13 cellular contexts compared by ENCODE assay signal in genomic region chr7:152762056-152762455, GRCh38. TPM values are rescaled to one million over a fixed set of nuclear protein-coding genes. Genes with fewer than 3 reads are reported as not detected.
DNase-seq lines count a peak whose midpoint lies in the region; ATAC-seq and TF ChIP-seq lines count a peak whose summit lies in the region.
"Had no signal": no experiment of that assay in that cellular context is flagged by ENCODE, and none has a peak within 500 bp of the region (broad histone marks: within the 10 kb centered on the region; RNA-seq: fewer than 3 reads in every experiment).

No MANE protein-coding gene starts in this region.

- TF ChIP-seq RAD21 in IMR-90 (IDR thresholded peaks at IDR 0.05; ENCODE audit: low read length) = no peak

- H3K18ac ChIP-seq in IMR-90 (ENCODE audit: low read depth, low read length) = no peak overlapping the region

- intact Hi-C loops in CD4-positive, alpha-beta T cell (cut with DNase I, micrococcal nuclease) = no loop called here
- intact Hi-C loops in IMR-90 (cut with micrococcal nuclease) = no loop called here
- intact Hi-C loops in esophagus muscularis mucosa (cut with DNase I) = no loop called here

- no peak overlapping the region for H4K5ac ChIP-seq in IMR-90 (ENCODE audit: low read depth, low read length)

- dilution Hi-C loops in IMR-90 (cut with HindIII; ENCODE audit: low sequenced_read_pairs, unreplicated experiment) = no loop called here

- no peak overlapping the region for H4K91ac ChIP-seq in IMR-90 (ENCODE audit: insufficient read depth, low read depth, low read length)

- peak overlapping the region; percentile 39 for H3K27ac Mint-ChIP-seq in CD4-positive, alpha-beta T cell
- peak overlapping the region in 4 of 5 experiments; percentile 92 to 95 (median 94) for H3K27ac Mint-ChIP-seq in brain
- H3K27ac Mint-ChIP-seq in neural crest cell (ENCODE audit: unreplicated experiment) = no peak overlapping the region
- H3K27ac Mint-ChIP-seq: activated CD8-positive, alpha-beta memory T cell treated with anti-CD3 and anti-CD28 coated beads, Interleukin-2, amount 10 ng/mL, durations not matched to agents 7 days and 5 days had no signal

- no peaks in the 10 kb centered on the region for H3K9me3 ChIP-seq in CD4-positive, alpha-beta T cell (ENCODE audit: control insufficient read depth, low read length)
- H3K9me3 ChIP-seq in IMR-90 (ENCODE audit: control insufficient read depth, insufficient read depth, low read length) = no peaks in the 10 kb centered on the region
- H3K9me3 ChIP-seq in esophagus muscularis mucosa = no peaks in the 10 kb centered on the region

- no peak overlapping the region for H3K4me3 ChIP-seq in IMR-90 (ENCODE audit: insufficient read depth, low read depth, low read length)
- H3K4me3 ChIP-seq in esophagus muscularis mucosa = no peak overlapping the region

- peak overlapping the region; percentile 92 for H3K4me3 Mint-ChIP-seq in CD4-positive, alpha-beta T cell
- H3K4me3 Mint-ChIP-seq in brain = peak overlapping the region in 4 of 5 experiments; percentile 89 to 95 (median 92)
- H3K4me3 Mint-ChIP-seq in neural crest cell = peak overlapping the region; percentile 89
- H3K4me3 Mint-ChIP-seq: activated CD8-positive, alpha-beta memory T cell treated with anti-CD3 and anti-CD28 coated beads, Interleukin-2, amount 10 ng/mL, durations not matched to agents 7 days and 5 days had no signal

- H3K36me3 ChIP-seq in IMR-90 (ENCODE audit: control insufficient read depth, insufficient read depth, low read length) (no peaks in the 10 kb centered on the region), esophagus muscularis mucosa (no peaks in the 10 kb centered on the region)

- no peak overlapping the region for H2AK9ac ChIP-seq in IMR-90 (replicated peaks; ENCODE audit: low read depth, low read length, poor library complexity)

- H3K4me1 ChIP-seq in IMR-90 (ENCODE audit: control insufficient read depth, insufficient read depth, low read length) (peaks cover 7% of the 10 kb centered on the region), esophagus muscularis mucosa (peaks cover 11 to 22% (median 20%) of the 10 kb centered on the region in 4 donors)

- H3K27me3 Mint-ChIP-seq in CD4-positive, alpha-beta T cell = no peaks in the 10 kb centered on the region
- H3K27me3 Mint-ChIP-seq in brain (peaks cover 3% of the 10 kb centered on the region), neural crest cell (ENCODE audit: low read depth) (no peaks in the 10 kb centered on the region)
- H3K27me3 Mint-ChIP-seq: activated CD8-positive, alpha-beta memory T cell treated with anti-CD3 and anti-CD28 coated beads, Interleukin-2, amount 10 ng/mL, durations not matched to agents 7 days and 5 days had no signal

- no CpG with 5 or more reads among the region's 2 CpGs for WGBS in IMR-90 (ENCODE audit: extremely low coverage in 2 of 2, insufficient read length in 1 of 2), 2 experiments
- 81% methylated on average over 2 of the region's 2 CpGs for WGBS in esophagus muscularis mucosa

- H3K36me3 Mint-ChIP-seq in CD4-positive, alpha-beta T cell (ENCODE audit: low read depth) = peaks cover 7% of the 10 kb centered on the region
- H3K36me3 Mint-ChIP-seq in brain (no peaks in the 10 kb centered on the region), neural crest cell (ENCODE audit: low read depth) (no peaks in the 10 kb centered on the region)

- DNase-seq in CD4-positive, alpha-beta T cell = no peak
- peak; percentile 48 for DNase-seq in IMR-90
- no peak for DNase-seq in neural crest cell (ENCODE audit: low read depth, low spot score)
- no peak for DNase-seq in esophagus muscularis mucosa (ENCODE audit: extremely low spot score)
- DNase-seq in KG1 (lab: John Stamatoyannopoulos, UW) = no peak
- DNase-seq: activated CD8-positive, alpha-beta memory T cell treated with anti-CD3 and anti-CD28 coated beads, Interleukin-2, amount 10 ng/mL, durations not matched to agents 7 days and 5 days; cortex of kidney; NCI-H1436 treated with DMSO at 0.1 percent for 48 hours; NCI-H510A treated with DMSO at 0.1 percent for 48 hours; right cardiac atrium; T-helper 9 cell had no signal

- H3K23ac ChIP-seq in IMR-90 (ENCODE audit: low read depth, low read length) = no peak overlapping the region

- no peaks in the 10 kb centered on the region for H3K9me3 Mint-ChIP-seq in CD4-positive, alpha-beta T cell
- peaks cover 0 to 2% (median 0%) of the 10 kb centered on the region in 5 experiments for H3K9me3 Mint-ChIP-seq in brain
- no peaks in the 10 kb centered on the region for H3K9me3 Mint-ChIP-seq in neural crest cell

- no peak for TF ChIP-seq CTCF in CD4-positive, alpha-beta T cell (IDR thresholded peaks at IDR 0.05)
- no peak for TF ChIP-seq CTCF in IMR-90 (conservative IDR thresholded peaks at IDR 0.05; ENCODE audit: low read depth, low read length)
- TF ChIP-seq CTCF in brain (conservative IDR thresholded peaks at IDR 0.05) = no peak
- no peak for TF ChIP-seq CTCF in neural crest cell (conservative IDR thresholded peaks at IDR 0.05)
- no peak for TF ChIP-seq CTCF in esophagus muscularis mucosa (IDR thresholded peaks at IDR 0.05)

- H3K9me1 ChIP-seq in IMR-90 (ENCODE audit: insufficient read depth, low read length) = no peaks in the 10 kb centered on the region; the same call in 1 of the 2 replicates

- no peak overlapping the region for H3K14ac ChIP-seq in IMR-90 (replicated peaks; ENCODE audit: low read depth, low read length)

- no peak overlapping the region for H3K56ac ChIP-seq in IMR-90 (ENCODE audit: extremely low read depth, insufficient read depth, low read length)

- H2AFZ ChIP-seq in IMR-90 (replicated peaks; ENCODE audit: low read length, poor library complexity) = no peak overlapping the region

- no peak for TF ChIP-seq EP300 in esophagus muscularis mucosa (IDR thresholded peaks at IDR 0.05)

- H2BK20ac ChIP-seq in IMR-90 (ENCODE audit: low read depth, low read length) = no peak overlapping the region

- no peaks in the 10 kb centered on the region for H3K27me3 ChIP-seq in CD4-positive, alpha-beta T cell (ENCODE audit: control insufficient read depth, insufficient read depth, low read length)
- H3K27me3 ChIP-seq in IMR-90 (ENCODE audit: control insufficient read depth, insufficient read depth, low read length) (no peaks in the 10 kb centered on the region), esophagus muscularis mucosa (no peaks in the 10 kb centered on the region)

- TF ChIP-seq POLR2A in IMR-90 (IDR thresholded peaks at IDR 0.05; ENCODE audit: low read depth, low read length) (no peak), esophagus muscularis mucosa (IDR thresholded peaks at IDR 0.05; ENCODE audit: low read depth) (no peak)

- H3K79me1 ChIP-seq in IMR-90 (ENCODE audit: low read depth in 1 of 2, low read length in 2 of 2) = peaks cover 0 to 18% of the 10 kb centered on the region in 2 experiments; a peak in 3 of 4 replicates

- H2BK5ac ChIP-seq in IMR-90 (ENCODE audit: low read depth, low read length, poor library complexity, severe bottlenecking) = no peak overlapping the region

- no peak overlapping the region for H2AK5ac ChIP-seq in IMR-90 (ENCODE audit: low read depth, low read length)

- peak overlapping the region; percentile 14; the same call in 1 of the 2 replicates for H3K4me2 ChIP-seq in IMR-90 (ENCODE audit: low read depth, low read length)

- no peak overlapping the region for H2BK15ac ChIP-seq in IMR-90 (ENCODE audit: low read depth, low read length)

- in situ Hi-C loops in IMR-90 (cut with MboI; ENCODE audit: low sequenced_read_pairs) = no loop called here

- H3K4ac ChIP-seq in IMR-90 (ENCODE audit: low read depth, low read length) = no peak overlapping the region

- no peak overlapping the region for H2BK120ac ChIP-seq in IMR-90 (ENCODE audit: low read depth, low read length)

- H3K9ac ChIP-seq in IMR-90 (ENCODE audit: low read depth, low read length) = no peak overlapping the region

- H3K27ac ChIP-seq in CD4-positive, alpha-beta T cell (ENCODE audit: low read depth, low read length) = no peak overlapping the region
- H3K27ac ChIP-seq in IMR-90 (ENCODE audit: insufficient read depth, low read length) = no peak overlapping the region
- H3K27ac ChIP-seq in esophagus muscularis mucosa (replicated peaks in 1 of 4) = no peak overlapping the region

- CTCF ChIA-PET in CD4-positive, alpha-beta T cell (lab: Charles Lee) = interaction anchor here (1.0 kb wide), 1 partner anchor 10 kb away, joined by 4 read pairs; no protein-coding TSS in a partner anchor
- CTCF ChIA-PET in IMR-90 (lab: Yijun Ruan, JAX) = no interaction called here

- peaks cover 21% of the 10 kb centered on the region for H3K4me1 Mint-ChIP-seq in CD4-positive, alpha-beta T cell (ENCODE audit: low read depth)
- peaks cover 31% of the 10 kb centered on the region for H3K4me1 Mint-ChIP-seq in brain
- H3K4me1 Mint-ChIP-seq in neural crest cell = peaks cover 25% of the 10 kb centered on the region

- no peak for ATAC-seq in CD4-positive, alpha-beta T cell (ENCODE audit: poor library complexity)
- ATAC-seq in IMR-90 (ENCODE audit: low read depth) (no peak), HG03045 (IDR thresholded peaks at IDR 0.05; ENCODE audit: unreplicated experiment) (no peak)
- ATAC-seq: activated CD8-positive, alpha-beta memory T cell treated with anti-CD3 and anti-CD28 coated beads, Interleukin-2, amount 10 ng/mL, durations not matched to agents 7 days and 5 days; right cardiac atrium had no signal

- no peaks in the 10 kb centered on the region for H4K20me1 ChIP-seq in IMR-90 (ENCODE audit: insufficient read depth, low read length)

- BruUV-seq in IMR-90 (replicated peaks; lab: Mats Ljungman, UMichigan) = no TSS peak

- no peak overlapping the region for H4K8ac ChIP-seq in IMR-90 (ENCODE audit: low read depth in 2 of 2, low read length in 2 of 2)

- POLR2A ChIA-PET in CD4-positive, alpha-beta T cell (lab: Charles Lee) = no interaction called here
- POLR2A ChIA-PET in IMR-90 (lab: Charles Lee; ENCODE audit: unreplicated experiment) = no interaction called here

TF ChIP-seq in IMR-90, 13 proteins besides CTCF, POLR2A, EP300 and RAD21 (continues in another document):
- TF ChIP-seq RCOR1 (IDR thresholded peaks at IDR 0.05; ENCODE audit: insufficient replicate concordance, low read length) (no peak), ELK1 (IDR thresholded peaks at IDR 0.05; ENCODE audit: borderline replicate concordance, low read depth, low read length) (no peak)

RNA-seq across cellular contexts. Expression of gene ACTR3B, which starts 2.5 kb away (rescaled TPM):
- total RNA-seq in CD4-positive, alpha-beta T cell = 1 to 10 TPM; 3.8 to 3.9 TPM
- total RNA-seq in IMR-90 (2012; rRNA removed) (3.0 and 4.2 TPM in 2 replicates), neural crest cell (27.1 and 27.3 TPM in 2 replicates), esophagus muscularis mucosa (1 to 10 TPM; 2.5 to 4.9 (median 3.4) TPM)
- polyA plus RNA-seq in IMR-90 (2012; rRNA removed) (5.0 and 6.1 TPM in 2 replicates), brain (ENCODE audit: insufficient read depth, low read depth, low replicate concordance) (22.4 TPM)
- polyA plus RNA-seq in IMR-90 (2012; cell fraction: cytosol; rRNA removed) = 5.0 and 7.5 TPM in 2 replicates
- polyA plus RNA-seq in IMR-90 (2012; cell fraction: nucleus; rRNA removed; ENCODE audit: low replicate concordance) = 8.2 and 13.0 TPM in 2 replicates
